In the genomic region with DNA sequence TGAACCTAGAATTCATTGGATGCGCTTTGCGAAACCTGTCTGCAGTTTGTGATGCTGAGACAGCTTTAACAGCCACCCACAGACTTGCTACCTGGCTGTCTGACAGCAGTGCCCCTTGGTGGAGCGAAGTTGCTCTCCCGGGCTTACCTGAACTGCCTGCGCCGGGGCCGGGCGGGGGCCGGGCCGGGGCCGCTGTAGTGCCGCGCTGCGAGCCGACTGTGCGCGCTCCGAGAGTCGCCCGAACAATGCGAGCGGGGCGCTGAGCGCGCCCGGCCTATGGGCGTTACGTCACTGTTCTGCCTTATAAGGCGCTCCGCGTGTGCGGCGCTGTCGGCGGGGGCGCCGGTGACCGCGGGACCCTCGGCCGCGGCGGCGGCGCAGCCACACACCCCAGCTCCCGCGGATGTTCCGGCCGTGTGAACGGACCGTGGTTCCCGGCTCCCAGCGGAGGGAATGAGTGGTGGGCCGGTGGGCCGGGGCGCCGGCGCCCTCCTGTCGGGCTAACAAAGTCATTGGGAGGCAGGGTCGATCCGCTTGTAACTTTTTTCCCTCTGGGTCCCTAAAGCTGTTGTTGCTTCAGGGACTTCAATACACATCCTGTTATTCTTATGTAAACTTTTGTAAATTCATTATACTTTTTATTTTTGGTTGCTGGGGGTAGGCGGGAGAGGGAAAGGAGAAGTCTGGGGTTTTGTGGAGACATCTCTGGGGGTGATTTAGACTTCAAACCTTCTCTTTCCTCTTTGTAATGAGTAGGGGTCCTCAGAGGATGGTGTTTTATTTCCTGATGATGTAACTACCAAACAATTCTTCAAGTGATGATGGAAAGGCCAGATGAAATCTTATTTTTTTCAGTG, we compare ENCODE assay signal across 7 cellular contexts. TPM values are rescaled to one million over a fixed set of nuclear protein-coding genes. Genes with fewer than 3 reads are reported as not detected.
A peak's percentile ranks its signal among the peaks of the same experiment; 100 is the strongest.
DNase-seq lines count a peak whose midpoint lies in the region; ATAC-seq and TF ChIP-seq lines count a peak whose summit lies in the region.

No MANE protein-coding gene starts in this region.

- H3K4me1 Mint-ChIP-seq in endothelial cell (ENCODE audit: unreplicated experiment) (peaks cover 40% of the 10 kb centered on the region), mesothelial cell of epicardium (peaks cover 48% of the 10 kb centered on the region)

- no peak for TF ChIP-seq CTCF in endothelial cell (IDR thresholded peaks at IDR 0.05; ENCODE audit: unreplicated experiment)
- TF ChIP-seq CTCF in mesothelial cell of epicardium (IDR thresholded peaks at IDR 0.05; ENCODE audit: unreplicated experiment), result no peak

- peaks cover 1% of the 10 kb centered on the region for H3K27me3 Mint-ChIP-seq in endothelial cell (ENCODE audit: unreplicated experiment)
- no peaks in the 10 kb centered on the region for H3K27me3 Mint-ChIP-seq in mesothelial cell of epicardium (ENCODE audit: low read depth)

- H3K4me3 Mint-ChIP-seq in endothelial cell (ENCODE audit: unreplicated experiment), result peak overlapping the region; percentile 91
- peak overlapping the region; percentile 73 for H3K4me3 Mint-ChIP-seq in mesothelial cell of epicardium

- peak; percentile 42 for DNase-seq in NCI-H526 treated with DMSO at 0.1 percent for 48 hours (lab: John Stamatoyannopoulos, UW)
- DNase-seq in activated CD8-positive, alpha-beta memory T cell treated with anti-CD3 and anti-CD28 coated beads, Interleukin-2, amount 50 U/mL, for 48 hours, result peak; percentile 83
- DNase-seq in endothelial cell (ENCODE audit: low spot score), result peak; percentile 84
- DNase-seq in mesothelial cell of epicardium (ENCODE audit: low spot score in 2 of 2, unreplicated experiment in 2 of 2), result peak; percentile 70 to 88
- DNase-seq in stimulated activated CD8-positive, alpha-beta memory T cell treated with anti-CD3 and anti-CD28 coated beads, Interleukin-15, amount 100 ng/mL, for 24 hours (ENCODE audit: low read depth), result peak; percentile 26

- peak; percentile 74 for ATAC-seq in GM18861 (IDR thresholded peaks at IDR 0.05; ENCODE audit: unreplicated experiment)
- peak; percentile 93 for ATAC-seq in HG03025 (IDR thresholded peaks at IDR 0.05; ENCODE audit: low FRiP score, unreplicated experiment)

- H3K27ac Mint-ChIP-seq in endothelial cell (ENCODE audit: unreplicated experiment) (peak overlapping the region; percentile 95), mesothelial cell of epicardium (peak overlapping the region; percentile 93)

- no peaks in the 10 kb centered on the region for H3K9me3 Mint-ChIP-seq in endothelial cell (ENCODE audit: unreplicated experiment)
- no peaks in the 10 kb centered on the region for H3K9me3 Mint-ChIP-seq in mesothelial cell of epicardium

- H3K36me3 Mint-ChIP-seq in endothelial cell (ENCODE audit: low read depth, unreplicated experiment) (peaks cover 7% of the 10 kb centered on the region), mesothelial cell of epicardium (no peaks in the 10 kb centered on the region)

RNA-seq across cellular contexts. Expression of gene CMSS1, which starts 58.5 kb away (rescaled TPM):
- total RNA-seq in endothelial cell (ENCODE audit: unreplicated experiment) (25.8 TPM), mesothelial cell of epicardium (30.0 to 34.0 TPM (median 33.7 TPM) in 3 replicates)

Comparison
In these comparisons a context has a peak if more than half of its experiments do, and no peak if none do; other contexts are left out.
1. Peak in every context shown above with its lines: DNase-seq and ATAC-seq.
2. DNase-seq: peak in every context shown above with its lines; median percentile 84 in endothelial cell; 83 in activated CD8-positive, alpha-beta memory T cell treated with anti-CD3 and anti-CD28 coated beads, Interleukin-2, amount 50 U/mL, for 48 hours; 79 in mesothelial cell of epicardium; 42 in NCI-H526 treated with DMSO at 0.1 percent for 48 hours; 26 in stimulated activated CD8-positive, alpha-beta memory T cell treated with anti-CD3 and anti-CD28 coated beads, Interleukin-15, amount 100 ng/mL, for 24 hours.